In genomic region chr18:29002747-29003146, GRCh38 we compare ENCODE assay signal across 17 cellular contexts.
DNase-seq lines count a peak whose midpoint lies in the region; ATAC-seq and TF ChIP-seq lines count a peak whose summit lies in the region.
"Had no signal": no experiment of that assay in that cellular context is flagged by ENCODE, and none has a peak within 500 bp of the region (broad histone marks: within the 10 kb centered on the region; RNA-seq: fewer than 3 reads in every experiment).

No MANE protein-coding gene starts in this region.

- H2BK15ac ChIP-seq in mesendoderm (replicated peaks; ENCODE audit: low read depth) = no peak overlapping the region

- no peak overlapping the region for H2AK5ac ChIP-seq in mesendoderm (ENCODE audit: low read length)

- H3K9ac ChIP-seq in mesendoderm (ENCODE audit: low read length) = no peak overlapping the region
- H3K9ac ChIP-seq: SK-N-SH had no signal

- H3K4me2 ChIP-seq in mesendoderm (ENCODE audit: low read length) = no peak overlapping the region
- H3K4me2 ChIP-seq: SK-N-SH had no signal

- no CpG with 5 or more reads among the region's 8 CpGs for WGBS in mesendoderm (ENCODE audit: extremely low coverage, insufficient coverage, low lambda C conversion rate)
- 23 to 55% methylated on average over 8 of the region's 8 CpGs for WGBS in sigmoid colon, 2 donors

- H3K79me1 ChIP-seq in mesendoderm (ENCODE audit: low read length) = no peaks in the 10 kb centered on the region

- no peak overlapping the region for H3K23ac ChIP-seq in mesendoderm (ENCODE audit: low read length)

- H2BK5ac ChIP-seq in mesendoderm (ENCODE audit: low read length) = peak overlapping the region; percentile 51

- H3K4me3 ChIP-seq in mesendoderm (ENCODE audit: low read length) (no peak overlapping the region), sigmoid colon (peak overlapping the region in 3 of 4 donors; percentile 17 to 26 (median 19)), upper lobe of right lung (no peak overlapping the region)

- H3K79me2 ChIP-seq in mesendoderm (ENCODE audit: control insufficient read depth, insufficient read depth, low read length) = no peaks in the 10 kb centered on the region

- H3K9me3 ChIP-seq in sigmoid colon = no peaks in the 10 kb centered on the region
- H3K9me3 ChIP-seq in upper lobe of right lung = no peaks in the 10 kb centered on the region
- H3K9me3 ChIP-seq: SK-N-SH had no signal

- H4K5ac ChIP-seq in mesendoderm (ENCODE audit: low read length) = no peak overlapping the region

- peaks cover 2% of the 10 kb centered on the region for H3K4me1 ChIP-seq in mesendoderm (ENCODE audit: control insufficient read depth, low read depth, low read length)
- H3K4me1 ChIP-seq in sigmoid colon = peaks cover 0 to 8% (median 3%) of the 10 kb centered on the region in 4 donors
- no peaks in the 10 kb centered on the region for H3K4me1 ChIP-seq in upper lobe of right lung

- no peak for TF ChIP-seq POLR2A in sigmoid colon (IDR thresholded peaks at IDR 0.05)

- H3K27me3 ChIP-seq in mesendoderm (ENCODE audit: insufficient read depth, low read length, poor library complexity) = no peaks in the 10 kb centered on the region
- no peaks in the 10 kb centered on the region for H3K27me3 ChIP-seq in sigmoid colon
- no peaks in the 10 kb centered on the region for H3K27me3 ChIP-seq in upper lobe of right lung

- H3K36me3 ChIP-seq in mesendoderm (ENCODE audit: control insufficient read depth, insufficient read depth, low read length) (no peaks in the 10 kb centered on the region), sigmoid colon (no peaks in the 10 kb centered on the region), upper lobe of right lung (no peaks in the 10 kb centered on the region)

- no peak overlapping the region for H3K27ac ChIP-seq in mesendoderm (ENCODE audit: low read depth, low read length)
- peak overlapping the region in 2 of 4 donors; percentile 45 to 60 for H3K27ac ChIP-seq in sigmoid colon
- no peak overlapping the region for H3K27ac ChIP-seq in upper lobe of right lung

- no peak for TF ChIP-seq EP300 in sigmoid colon (IDR thresholded peaks at IDR 0.05)

- peak overlapping the region; percentile 30 for H3K56ac ChIP-seq in mesendoderm (ENCODE audit: low read length)

- intact Hi-C loops in sigmoid colon (cut with DNase I) = no loop called here
- intact Hi-C loops in upper lobe of right lung (cut with DNase I) = no loop called here

- peak overlapping the region; percentile 60 for H3K18ac ChIP-seq in mesendoderm (ENCODE audit: low read length)

- TF ChIP-seq CTCF in sigmoid colon (IDR thresholded peaks at IDR 0.05) (no peak), upper lobe of right lung (IDR thresholded peaks at IDR 0.05) (no peak)

- DNase-seq in NCI-H2227 (lab: John Stamatoyannopoulos, UW; ENCODE audit: unreplicated experiment) (peak; percentile 74), SK-MEL-5 (ENCODE audit: low read depth, low spot score) (peak; percentile 9), mesendoderm (no peak), sigmoid colon (no peak), upper lobe of right lung (no peak)
- DNase-seq: C1 segment of cervical spinal cord; CD8-positive, alpha-beta memory T cell; DMS53; KBM-7; NCI-H1694; NCI-H2081 treated with DMSO at 0.1 percent for 48 hours; NCI-H226; NCI-H524; SK-N-SH had no signal

- ATAC-seq in HG02623 (IDR thresholded peaks at IDR 0.05; ENCODE audit: unreplicated experiment) = no peak
- no peak for ATAC-seq in upper lobe of right lung
- ATAC-seq in GM21367 (IDR thresholded peaks at IDR 0.05; ENCODE audit: unreplicated experiment) = no peak
- ATAC-seq: Panc1 had no signal

- peak overlapping the region; percentile 37 for H3K4ac ChIP-seq in mesendoderm (ENCODE audit: low read depth, low read length)

- H2BK120ac ChIP-seq in mesendoderm (ENCODE audit: low read depth, low read length) = peak overlapping the region; percentile 73

- H4K8ac ChIP-seq in mesendoderm (ENCODE audit: low read depth, low read length) = no peak overlapping the region

- in situ Hi-C loops in SK-MEL-5 (cut with HindIII; ENCODE audit: low pct_unique_long_range_greater_than_20kb, low sequenced_read_pairs) = no loop called here

Comparison
In these comparisons a context has a peak if more than half of its experiments do, and no peak if none do; other contexts are left out.
1. DNase-seq: peak in NCI-H2227 (single experiment) and SK-MEL-5 (single experiment); none in mesendoderm (single experiment), sigmoid colon (single experiment) and upper lobe of right lung (single experiment).
2. H3K4me3 ChIP-seq: peak in sigmoid colon (3 of 4); none in mesendoderm (single experiment) and upper lobe of right lung (single experiment).